ENCODE assay signal across 8 cellular contexts in the genomic region with DNA sequence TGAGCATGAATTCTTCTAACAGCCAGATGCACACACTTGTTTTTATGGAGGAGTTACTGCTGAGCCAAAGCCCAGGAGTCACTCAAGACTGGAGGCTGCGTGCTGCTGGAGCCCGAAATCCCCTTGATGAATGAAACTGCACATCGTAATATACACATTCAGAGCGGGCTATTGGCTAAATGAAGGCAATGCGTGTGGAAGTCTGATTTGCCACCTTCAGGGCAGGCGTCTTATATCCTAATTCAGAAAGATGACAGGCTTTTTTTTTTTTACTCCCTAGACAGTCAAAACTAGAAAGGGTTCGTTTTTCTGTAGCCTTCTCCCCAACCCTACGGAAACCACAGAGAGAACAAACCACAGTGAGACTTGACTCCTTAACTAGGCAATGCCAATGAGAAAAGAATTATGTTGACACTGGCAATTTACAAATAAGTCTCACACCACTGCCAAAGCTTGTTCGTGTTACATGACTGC.
DNase-seq lines count a peak whose midpoint lies in the region; ATAC-seq and TF ChIP-seq lines count a peak whose summit lies in the region.

No MANE protein-coding gene starts in this region.

- ATAC-seq in HG03095 (IDR thresholded peaks at IDR 0.05; ENCODE audit: unreplicated experiment) = peak; percentile 67
- peak; percentile 77 to 87 (median 83) for ATAC-seq in natural killer cell
- no peak for ATAC-seq in aorta (ENCODE audit: low FRiP score)

- H3K27ac ChIP-seq in aorta (ENCODE audit: low read depth in 1 of 2, low read length in 2 of 2) = no peak overlapping the region

- peak overlapping the region; percentile 95 for H3K4me3 Mint-ChIP-seq in activated naive CD8-positive, alpha-beta T cell treated with anti-CD3 and anti-CD28 coated beads for 36 hours
- H3K4me3 Mint-ChIP-seq in natural killer cell = peak overlapping the region; percentile 83

- DNase-seq in NOMO-1 (lab: John Stamatoyannopoulos, UW; ENCODE audit: unreplicated experiment in 2 of 2) (peak; percentile 35 to 45), NOMO-1 treated with dmso at 0.1 percent for 144 hours (lab: John Stamatoyannopoulos, UW; ENCODE audit: unreplicated experiment) (no peak), SIG-M5 treated with dmso at 0.1 percent for 504 hours (lab: John Stamatoyannopoulos, UW; ENCODE audit: unreplicated experiment) (peak; percentile 83), natural killer cell (peak; percentile 39), aorta (no peak), occipital lobe (lab: John Stamatoyannopoulos, UW) (no peak)
- peak; percentile 82 for DNase-seq in activated naive CD8-positive, alpha-beta T cell treated with anti-CD3 and anti-CD28 coated beads for 36 hours

- H3K27me3 Mint-ChIP-seq in activated naive CD8-positive, alpha-beta T cell treated with anti-CD3 and anti-CD28 coated beads for 36 hours = peaks cover 4% of the 10 kb centered on the region
- no peaks in the 10 kb centered on the region for H3K27me3 Mint-ChIP-seq in natural killer cell (ENCODE audit: low read depth in 2 of 2)

- peaks cover 64% of the 10 kb centered on the region for H3K36me3 Mint-ChIP-seq in activated naive CD8-positive, alpha-beta T cell treated with anti-CD3 and anti-CD28 coated beads for 36 hours
- peaks cover 2% of the 10 kb centered on the region for H3K36me3 Mint-ChIP-seq in natural killer cell

- H3K4me1 Mint-ChIP-seq in activated naive CD8-positive, alpha-beta T cell treated with anti-CD3 and anti-CD28 coated beads for 36 hours = peaks cover 48% of the 10 kb centered on the region
- peaks cover 62 to 68% of the 10 kb centered on the region in 2 donors for H3K4me1 Mint-ChIP-seq in natural killer cell

- WGBS in aorta, 2 donors = 78 to 79% methylated on average over 9 of the region's 9 CpGs

- no peaks in the 10 kb centered on the region for H3K27me3 ChIP-seq in aorta (ENCODE audit: control insufficient read depth in 1 of 2, insufficient read depth in 2 of 2, low read length in 1 of 2)

- intact Hi-C loops in natural killer cell (cut with micrococcal nuclease) (loop anchor here (2.0 to 5.0 kb wide), 2 partner anchors 18 to 46 kb away; no protein-coding TSS in a partner anchor), aorta (cut with DNase I) (no loop called here)

- H3K36me3 ChIP-seq in aorta (ENCODE audit: control insufficient read depth in 1 of 2, insufficient read depth in 2 of 2, low read length in 1 of 2) = no peaks in the 10 kb centered on the region

- peak overlapping the region; percentile 99 for H3K27ac Mint-ChIP-seq in activated naive CD8-positive, alpha-beta T cell treated with anti-CD3 and anti-CD28 coated beads for 36 hours
- peak overlapping the region; percentile 84 to 85 for H3K27ac Mint-ChIP-seq in natural killer cell

- H3K9me3 Mint-ChIP-seq in activated naive CD8-positive, alpha-beta T cell treated with anti-CD3 and anti-CD28 coated beads for 36 hours = no peaks in the 10 kb centered on the region
- no peaks in the 10 kb centered on the region for H3K9me3 Mint-ChIP-seq in natural killer cell

- peaks cover 2 to 6% of the 10 kb centered on the region in 2 donors for H3K4me1 ChIP-seq in aorta (ENCODE audit: control insufficient read depth in 1 of 2, insufficient read depth in 2 of 2, low read length in 2 of 2)

- TF ChIP-seq CTCF in natural killer cell (IDR thresholded peaks at IDR 0.05) = no peak

- H3K9me3 ChIP-seq in aorta (ENCODE audit: control insufficient read depth, low read length) = no peaks in the 10 kb centered on the region

- H3K4me3 ChIP-seq in aorta (ENCODE audit: low read length in 2 of 2) = no peak overlapping the region

Comparison
In these comparisons a context has a peak if more than half of its experiments do, and no peak if none do; other contexts are left out.
1. DNase-seq: peak in NOMO-1 (2 of 2), SIG-M5 treated with dmso at 0.1 percent for 504 hours (single experiment), activated naive CD8-positive, alpha-beta T cell treated with anti-CD3 and anti-CD28 coated beads for 36 hours (single experiment) and natural killer cell (single experiment); none in NOMO-1 treated with dmso at 0.1 percent for 144 hours (single experiment), aorta (0 of 2) and occipital lobe (single experiment).